In genomic region chr16:48958681-48959080, GRCh38 we compare ENCODE assay signal across 1 cellular context.
TF ChIP-seq lines count a peak whose summit lies in the region.

No MANE protein-coding gene starts in this region.

TF ChIP-seq in HepG2, 621 proteins besides CTCF, POLR2A, EP300 and RAD21 (continued from another document):
- TF ChIP-seq ZBTB3 (CRISPR knock-in tag; IDR thresholded peaks at IDR 0.05; ENCODE audit: borderline replicate concordance, low read depth) (no peak), ZNF431 (CRISPR knock-in tag; IDR thresholded peaks at IDR 0.05; ENCODE audit: borderline replicate concordance, low read depth) (no peak), ZNF468 (CRISPR knock-in tag; IDR thresholded peaks at IDR 0.05) (no peak), HHEX (CRISPR knock-in tag; IDR thresholded peaks at IDR 0.05) (no peak), NCOA2 (CRISPR knock-in tag; IDR thresholded peaks at IDR 0.05) (no peak), ZNF513 (CRISPR knock-in tag; conservative IDR thresholded peaks at IDR 0.05) (no peak), ZNF609 (CRISPR knock-in tag; IDR thresholded peaks at IDR 0.05; ENCODE audit: borderline replicate concordance) (no peak), FOXP1 (IDR thresholded peaks at IDR 0.05) (no peak), FOXP1 (CRISPR knock-in tag; IDR thresholded peaks at IDR 0.05) (no peak), ZZZ3 (CRISPR knock-in tag; IDR thresholded peaks at IDR 0.05; ENCODE audit: borderline replicate concordance) (no peak), DNMT1 (CRISPR knock-in tag; IDR thresholded peaks at IDR 0.05) (no peak), ZNF547 (CRISPR knock-in tag; IDR thresholded peaks at IDR 0.05) (no peak), MAFK (conservative IDR thresholded peaks at IDR 0.05 in 1 of 2, IDR thresholded peaks at IDR 0.05 in 1 of 2; ENCODE audit: low read length in 2 of 2) (no peak)
